In genomic region chrX:130110379-130111219, GRCh38 we compare ENCODE assay signal across 1 cellular context.
TF ChIP-seq lines count a peak whose summit lies in the region.

TSS of gene ELF4 (minus strand) at chrX:130110497. CDS start at chrX:130081330, 29,167 bp downstream.

TF ChIP-seq in K562, 482 proteins besides CTCF, POLR2A, EP300 and RAD21 (continued from another document):
- TF ChIP-seq GABPA (tag; conservative IDR thresholded peaks at IDR 0.05; ENCODE audit: low read depth) (0 out of 2 replicates have a peak, but pooled peaks have one; percentile 23), NR4A1 (CRISPR knock-in tag; IDR thresholded peaks at IDR 0.05) (no peak), NR4A1 (tag; IDR thresholded peaks at IDR 0.05) (no peak), RB1 (IDR thresholded peaks at IDR 0.05; ENCODE audit: low read depth) (peak; percentile 54; the same call in 1 of the 2 replicates), NR2C2 (CRISPR knock-in tag; IDR thresholded peaks at IDR 0.05) (no peak), NR2C2 (tag; IDR thresholded peaks at IDR 0.05) (peak; percentile 35; the same call in 1 of the 2 replicates), RBFOX2 (IDR thresholded peaks at IDR 0.05; ENCODE audit: low read depth, low read length) (peak; percentile 35), ARID1B (IDR thresholded peaks at IDR 0.05) (no peak), TAF1 (IDR thresholded peaks at IDR 0.05; ENCODE audit: control insufficient read depth, extremely low read depth, insufficient read depth, low read length, severe bottlenecking) (peak; percentile 65), ZNF318 (IDR thresholded peaks at IDR 0.05; ENCODE audit: borderline replicate concordance in 1 of 2, low read depth in 1 of 2) (no peak), NRF1 (conservative IDR thresholded peaks at IDR 0.05 in 1 of 2, IDR thresholded peaks at IDR 0.05 in 1 of 2) (no peak), EP400 (IDR thresholded peaks at IDR 0.05) (no peak), NONO (IDR thresholded peaks at IDR 0.05; ENCODE audit: low read depth in 2 of 2, low read length in 1 of 2) (peak in 1 of 2 experiments; percentile 35; a peak in 1 of 4 replicates), OTX1 (CRISPR knock-in tag; IDR thresholded peaks at IDR 0.05) (no peak), PTTG1 (tag; IDR thresholded peaks at IDR 0.05; ENCODE audit: low read depth) (no peak), THAP7 (CRISPR knock-in tag; IDR thresholded peaks at IDR 0.05) (no peak), ZBTB34 (CRISPR knock-in tag; IDR thresholded peaks at IDR 0.05) (no peak), NFIC (IDR thresholded peaks at IDR 0.05) (peak; percentile 16; the same call in 1 of the 2 replicates), MYC (IDR thresholded peaks at IDR 0.05; ENCODE audit: low read depth, low read length) (0 out of 2 replicates have a peak, but pooled peaks have one; percentile 14), MYC (CRISPR knock-in tag; IDR thresholded peaks at IDR 0.05; ENCODE audit: borderline replicate concordance, low read depth) (no peak), ZNF512 (tag; IDR thresholded peaks at IDR 0.05) (no peak), GATAD2B (IDR thresholded peaks at IDR 0.05; ENCODE audit: borderline replicate concordance) (peak; percentile 40; the same call in 1 of the 2 replicates), YY1 (IDR thresholded peaks at IDR 0.05; ENCODE audit: borderline replicate concordance in 1 of 3, control insufficient read depth in 1 of 3, extremely low read depth in 1 of 3, insufficient read depth in 3 of 3, insufficient read length in 1 of 3, insufficient replicate concordance in 2 of 3, low read depth in 1 of 3, low read length in 2 of 3) (peak in 1 of 3 experiments; percentile 29), PHF8 (IDR thresholded peaks at IDR 0.05; ENCODE audit: borderline replicate concordance, low read length) (peak; percentile 50; the same call in 1 of the 2 replicates), ZNF134 (CRISPR knock-in tag; conservative IDR thresholded peaks at IDR 0.05) (no peak), SMAD4 (CRISPR knock-in tag; conservative IDR thresholded peaks at IDR 0.05) (peak; percentile 36; the same call in 1 of the 2 replicates), SOX6 (IDR thresholded peaks at IDR 0.05) (no peak), HNRNPL (IDR thresholded peaks at IDR 0.05; ENCODE audit: low read depth, low read length) (0 out of 2 replicates have a peak, but pooled peaks have one; percentile 11), FOXK2 (conservative IDR thresholded peaks at IDR 0.05 in 1 of 2, IDR thresholded peaks at IDR 0.05 in 1 of 2; ENCODE audit: low read depth in 2 of 2) (no peak), ZNF561 (CRISPR knock-in tag; conservative IDR thresholded peaks at IDR 0.05) (no peak), SRSF1 (IDR thresholded peaks at IDR 0.05; ENCODE audit: low read depth, low read length) (no peak), ZNF717 (CRISPR knock-in tag; IDR thresholded peaks at IDR 0.05) (no peak), HNRNPK (IDR thresholded peaks at IDR 0.05; ENCODE audit: low read depth, low read length, poor library complexity, severe bottlenecking) (no peak)
